ENCODE assay signal across 8 cellular contexts in the genomic region with DNA sequence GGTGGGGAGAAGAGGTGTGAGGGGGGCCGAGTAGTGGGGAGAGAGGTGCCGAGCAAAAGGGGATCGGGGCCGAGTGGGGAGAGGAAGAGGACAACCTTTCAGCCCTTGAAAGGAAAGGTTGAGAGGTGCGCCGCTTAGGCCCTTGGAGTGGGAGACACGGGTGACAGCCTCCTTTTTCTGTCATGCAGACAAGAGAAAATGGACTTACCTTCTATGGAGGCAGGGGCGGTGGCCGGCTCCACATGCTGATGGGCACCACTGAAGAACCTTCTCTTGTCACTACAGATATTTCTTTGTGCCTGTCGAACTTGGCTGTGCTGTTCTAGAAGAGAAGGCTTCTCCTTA. TPM values are rescaled to one million over a fixed set of nuclear protein-coding genes. Genes with fewer than 3 reads are reported as not detected.
DNase-seq lines count a peak whose midpoint lies in the region; ATAC-seq and TF ChIP-seq lines count a peak whose summit lies in the region.

No MANE protein-coding gene starts in this region.

- H3K27ac ChIP-seq in SK-N-SH (ENCODE audit: low read depth in 2 of 2, low read length in 1 of 2) = peak overlapping the region; percentile 96 to 99
- H3K27ac ChIP-seq in mucosa of rectum (ENCODE audit: low read depth in 2 of 2, low read length in 2 of 2) = peak overlapping the region; percentile 93 to 98
- H3K27ac ChIP-seq in transverse colon = peak overlapping the region; percentile 86 to 98 (median 93)

- peak overlapping the region; percentile 90 for H3K4me2 ChIP-seq in SK-N-SH

- H3K27me3 ChIP-seq in SK-N-SH (ENCODE audit: insufficient read depth) (no peaks in the 10 kb centered on the region), mucosa of rectum (ENCODE audit: control insufficient read depth in 2 of 2, insufficient read depth in 2 of 2, low read length in 2 of 2) (no peaks in the 10 kb centered on the region), transverse colon (no peaks in the 10 kb centered on the region)

- H3K4me3 ChIP-seq in SK-N-SH (ENCODE audit: low read depth in 2 of 2, low read length in 1 of 2) = peak overlapping the region; percentile 70 to 78
- H3K4me3 ChIP-seq in mucosa of rectum (ENCODE audit: low read length in 2 of 2) = peak overlapping the region; percentile 94 to 99
- H3K4me3 ChIP-seq in transverse colon = peak overlapping the region; percentile 83 to 90 (median 84)

- no peaks in the 10 kb centered on the region for H3K9me3 ChIP-seq in SK-N-SH
- no peaks in the 10 kb centered on the region for H3K9me3 ChIP-seq in mucosa of rectum (ENCODE audit: control insufficient read depth in 2 of 2, low read length in 2 of 2)
- no peaks in the 10 kb centered on the region for H3K9me3 ChIP-seq in transverse colon

- in situ Hi-C loops in transverse colon (cut with MboI; ENCODE audit: low pct_ligation_motif_present in 1 of 4, low pct_unique_long_range_greater_than_20kb in 1 of 4, low sequenced_read_pairs in 3 of 4) = no loop called here

- H3K9me2 ChIP-seq in SK-N-SH = no peaks in the 10 kb centered on the region

- TF ChIP-seq CTCF in SK-N-SH (IDR thresholded peaks at IDR 0.05) (no peak), transverse colon (IDR thresholded peaks at IDR 0.05) (no peak)

- H2AFZ ChIP-seq in SK-N-SH (ENCODE audit: low read depth) = peak overlapping the region; percentile 69

- POLR2A ChIA-PET in SK-N-SH (lab: Yijun Ruan, JAX) = interaction anchor here (0.6 to 1.8 kb wide), 3 partner anchors 20 to 119 kb away, joined by 3 to 4 read pairs (median 3); no protein-coding TSS in a partner anchor

- intact Hi-C loops in transverse colon (cut with DNase I; ENCODE audit: low total_unique reads) = no loop called here

- peaks cover 71% of the 10 kb centered on the region for H3K79me2 ChIP-seq in SK-N-SH (ENCODE audit: insufficient read depth)

- 2% methylated on average over 10 of the region's 10 CpGs for WGBS in SK-N-SH (ENCODE audit: low lambda C conversion rate)
- 2% methylated on average over 10 of the region's 10 CpGs; no CpG with 5 or more reads in 1 of the 2 donors for WGBS in transverse colon (ENCODE audit: low coverage in 1 of 2), 2 donors

- TF ChIP-seq EP300 in SK-N-SH (IDR thresholded peaks at IDR 0.05; ENCODE audit: borderline replicate concordance in 1 of 2, low read depth in 1 of 2, low read length in 1 of 2) (no peak), transverse colon (IDR thresholded peaks at IDR 0.05; ENCODE audit: low read depth) (no peak)

- CTCF ChIA-PET in SK-N-SH (lab: Yijun Ruan, JAX) = interaction anchor here (1.3 to 3.2 kb wide), 4 partner anchors 8 to 119 kb away, joined by 3 to 10 read pairs (median 6); a partner anchor contains a TSS

- ATAC-seq in GM21381 (IDR thresholded peaks at IDR 0.05; ENCODE audit: unreplicated experiment) (peak; percentile 4), HG02981 (IDR thresholded peaks at IDR 0.05; ENCODE audit: unreplicated experiment) (no peak)

- TF ChIP-seq RAD21 in SK-N-SH (IDR thresholded peaks at IDR 0.05; ENCODE audit: low read length) = no peak

- no peaks in the 10 kb centered on the region; the same call in 1 of the 2 replicates for H4K20me1 ChIP-seq in SK-N-SH (ENCODE audit: insufficient read depth)

- H3K36me3 ChIP-seq in SK-N-SH (replicated peaks in 1 of 2; ENCODE audit: control insufficient read depth in 1 of 2, insufficient read depth in 2 of 2, low read length in 1 of 2) (peaks cover under 1 to 4% of the 10 kb centered on the region in 2 experiments), mucosa of rectum (ENCODE audit: control insufficient read depth in 2 of 2, insufficient read depth in 2 of 2, low read length in 2 of 2) (peaks cover 1 to 3% of the 10 kb centered on the region in 2 donors), transverse colon (no peaks in the 10 kb centered on the region)

- H3K4me1 ChIP-seq in SK-N-SH (ENCODE audit: control insufficient read depth in 1 of 2, insufficient read depth in 2 of 2, low read depth in 1 of 2, low read length in 1 of 2) (peaks cover 0 to 9% of the 10 kb centered on the region in 2 experiments; a peak in 1 of 4 replicates), mucosa of rectum (ENCODE audit: control insufficient read depth in 2 of 2, insufficient read depth in 2 of 2, low read length in 2 of 2) (peaks cover 18 to 20% of the 10 kb centered on the region in 2 donors), transverse colon (peaks cover 11 to 47% (median 30%) of the 10 kb centered on the region in 4 donors)

- peak overlapping the region; percentile 97 for H3K9ac ChIP-seq in SK-N-SH
- H3K9ac ChIP-seq in mucosa of rectum (ENCODE audit: low read depth in 1 of 2, low read length in 2 of 2) = peak overlapping the region; percentile 73 to 90

- peaks cover 10% of the 10 kb centered on the region for H3F3A ChIP-seq in SK-N-SH (replicated peaks; ENCODE audit: insufficient read depth)

- no peak for TF ChIP-seq POLR2A in transverse colon (IDR thresholded peaks at IDR 0.05)

- DNase-seq in A172 (ENCODE audit: low spot score) (peak; percentile 2), SK-N-SH (no peak), transverse colon (peak; percentile 35), HuH-7 (ENCODE audit: low spot score) (no peak)
- peak; percentile 20 for DNase-seq in effector CD4-positive, alpha-beta T cell

TF ChIP-seq in SK-N-SH, 30 proteins besides CTCF, POLR2A, EP300 and RAD21:
- TF ChIP-seq RCOR1 (IDR thresholded peaks at IDR 0.05; ENCODE audit: low read length) (no peak), GATA2 (CRISPR knock-in tag; IDR thresholded peaks at IDR 0.05) (no peak)
- TF ChIP-seq, protein P1, sequence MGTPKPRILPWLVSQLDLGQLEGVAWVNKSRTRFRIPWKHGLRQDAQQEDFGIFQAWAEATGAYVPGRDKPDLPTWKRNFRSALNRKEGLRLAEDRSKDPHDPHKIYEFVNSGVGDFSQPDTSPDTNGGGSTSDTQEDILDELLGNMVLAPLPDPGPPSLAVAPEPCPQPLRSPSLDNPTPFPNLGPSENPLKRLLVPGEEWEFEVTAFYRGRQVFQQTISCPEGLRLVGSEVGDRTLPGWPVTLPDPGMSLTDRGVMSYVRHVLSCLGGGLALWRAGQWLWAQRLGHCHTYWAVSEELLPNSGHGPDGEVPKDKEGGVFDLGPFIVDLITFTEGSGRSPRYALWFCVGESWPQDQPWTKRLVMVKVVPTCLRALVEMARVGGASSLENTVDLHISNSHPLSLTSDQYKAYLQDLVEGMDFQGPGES (IDR thresholded peaks at IDR 0.05; ENCODE audit: low read depth, low read length) = no peak
- TF ChIP-seq, protein P2, sequence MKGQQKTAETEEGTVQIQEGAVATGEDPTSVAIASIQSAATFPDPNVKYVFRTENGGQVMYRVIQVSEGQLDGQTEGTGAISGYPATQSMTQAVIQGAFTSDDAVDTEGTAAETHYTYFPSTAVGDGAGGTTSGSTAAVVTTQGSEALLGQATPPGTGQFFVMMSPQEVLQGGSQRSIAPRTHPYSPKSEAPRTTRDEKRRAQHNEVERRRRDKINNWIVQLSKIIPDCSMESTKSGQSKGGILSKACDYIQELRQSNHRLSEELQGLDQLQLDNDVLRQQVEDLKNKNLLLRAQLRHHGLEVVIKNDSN (IDR thresholded peaks at IDR 0.05; ENCODE audit: borderline replicate concordance, low read depth) = no peak

RNA-seq across cellular contexts. Expression of a gene that starts 0.4 kb away (rescaled TPM):
- 12.1 and 14.9 TPM in 2 replicates for total RNA-seq in A172 (2014; rRNA removed; shearing (Covaris generic))
- polyA plus RNA-seq in SK-N-SH (2012; rRNA removed) = 47.0 and 55.2 TPM in 2 replicates
- polyA plus RNA-seq in SK-N-SH (2012; cell fraction: cytosol; rRNA removed) = 40.2 and 48.3 TPM in 2 replicates
- 24.7 and 31.3 TPM in 2 replicates for polyA plus RNA-seq in SK-N-SH (2012; cell fraction: nucleus; rRNA removed)
- total RNA-seq in transverse colon = 10 to 100 TPM; 12.2 to 48.6 (median 14.5) TPM

RNA-seq across cellular contexts. Expression of a gene that starts 0.6 kb away (rescaled TPM):
- total RNA-seq in A172 (2014; rRNA removed; shearing (Covaris generic)) = 9.1 and 12.2 TPM in 2 replicates
- 23.9 and 31.8 TPM in 2 replicates for polyA plus RNA-seq in SK-N-SH (2012; rRNA removed)
- polyA plus RNA-seq in SK-N-SH (2012; cell fraction: cytosol; rRNA removed) = 34.3 and 51.1 TPM in 2 replicates
- polyA plus RNA-seq in SK-N-SH (2012; cell fraction: nucleus; rRNA removed) = 15.1 and 15.6 TPM in 2 replicates
- total RNA-seq in transverse colon = 1 to 10 TPM in 3 of 4 donors, not detected in 1; 3.7 to 9.4 (median 4.9) TPM

Comparison
In these comparisons a context has a peak if more than half of its experiments do, and no peak if none do; other contexts are left out.
1. DNase-seq: peak in A172 (single experiment), effector CD4-positive, alpha-beta T cell (single experiment) and transverse colon (single experiment); none in SK-N-SH (single experiment) and HuH-7 (single experiment).
2. Peak in every context shown above with its lines, with median percentiles within 50 percentile points of each other: H3K27ac ChIP-seq and H3K4me3 ChIP-seq.